Comparison of ENCODE assay signal across 8 cellular contexts in the genomic region with DNA sequence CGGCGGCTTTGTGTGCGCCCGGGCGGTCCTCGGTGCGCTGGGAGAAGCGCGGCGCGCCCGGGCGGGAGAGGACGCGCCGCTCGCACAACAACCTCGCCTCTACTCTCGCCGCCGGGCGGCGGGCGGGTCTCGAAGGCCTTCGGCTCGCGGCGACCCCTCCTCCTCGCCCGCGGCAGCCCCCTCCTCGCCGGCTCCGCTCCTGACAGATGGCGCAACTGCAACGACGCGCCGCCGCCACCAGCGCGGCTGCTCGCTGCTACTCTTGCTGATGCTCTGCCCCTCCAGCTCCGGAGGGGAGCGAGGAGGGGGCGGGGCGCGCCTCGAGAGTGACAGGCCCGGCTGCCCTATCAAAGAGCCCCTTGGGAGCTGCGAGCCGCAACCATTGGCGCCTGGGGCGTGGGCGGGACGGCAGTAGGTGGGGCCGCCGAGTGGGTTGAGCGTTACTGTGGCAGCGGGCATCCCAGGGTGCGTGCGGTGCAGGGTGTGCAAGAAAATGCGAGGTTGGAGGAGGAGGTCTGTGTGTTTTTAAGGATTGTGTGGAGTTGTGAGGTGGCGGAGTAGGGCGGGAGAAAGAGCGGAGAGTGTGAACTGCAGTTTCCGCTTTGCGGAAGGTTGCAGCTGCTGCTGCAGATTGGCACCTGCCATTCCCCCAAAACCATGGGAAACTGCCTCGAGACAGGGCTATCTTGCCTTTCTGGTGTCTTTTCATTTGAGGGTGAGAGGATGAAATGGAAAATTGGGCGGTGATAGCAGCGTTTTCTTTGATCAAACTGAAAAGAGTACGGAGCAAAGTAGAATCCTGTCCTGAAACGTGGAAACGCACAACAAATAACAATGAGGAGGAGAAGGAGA. TPM values are rescaled to one million over a fixed set of nuclear protein-coding genes. Genes with fewer than 3 reads are reported as not detected.
DNase-seq lines count a peak whose midpoint lies in the region; ATAC-seq and TF ChIP-seq lines count a peak whose summit lies in the region.

A gene (minus strand): TSS at position 275 of the 852 bp plus-strand sequence. CDS start 153,401 bp downstream, outside the sequence.

- no peaks in the 10 kb centered on the region; the same call in 1 of the 2 replicates for H3K36me3 ChIP-seq in BE2C
- H3K36me3 ChIP-seq in left lung: no peaks in the 10 kb centered on the region

- DNase-seq in BE2C (peak; percentile 99), NCI-H748 (lab: John Stamatoyannopoulos, UW; ENCODE audit: unreplicated experiment) (peak; percentile 99), left lung (peak; percentile 98)
- DNase-seq in activated CD4-positive, alpha-beta T cell treated with anti-CD3 and anti-CD28 coated beads, Interleukin-2, amount 50 U/mL, for 1 hour: peak; percentile 99
- peak; percentile 98 to 99 for DNase-seq in stimulated activated CD4-positive, alpha-beta T cell treated with anti-CD3 and anti-CD28 coated beads, Interleukin-2, amount 100 ng/mL, for 48 hours

- intact Hi-C loops in dendritic cell treated with granulocyte-macrophage colony-stimulating factor and Interleukin-4, amounts not matched to agents 40 ng/mL and 50 ng/mL, for 4 days (cut with micrococcal nuclease): loop anchor here (5.0 to 10.0 kb wide), 3 partner anchors 99 to 149 kb away; no protein-coding TSS in a partner anchor
- intact Hi-C loops in left lung (cut with DNase I): no loop called here

- peaks cover 7% of the 10 kb centered on the region for H3K36me3 Mint-ChIP-seq in dendritic cell treated with granulocyte-macrophage colony-stimulating factor and Interleukin-4, amounts not matched to agents 40 ng/mL and 50 ng/mL, for 4 days (ENCODE audit: low read depth)

- H3K27me3 ChIP-seq in BE2C: no peaks in the 10 kb centered on the region
- H3K27me3 ChIP-seq in left lung: peaks cover 0 to 51% of the 10 kb centered on the region in 2 donors

- peak within 1 kb of the TSS; percentile 69 to 78 for H3K27ac ChIP-seq in left lung

- H3K9me3 ChIP-seq in BE2C (no peaks in the 10 kb centered on the region), left lung (no peaks in the 10 kb centered on the region)

- peaks cover 6% of the 10 kb centered on the region for H3K27me3 Mint-ChIP-seq in dendritic cell treated with granulocyte-macrophage colony-stimulating factor and Interleukin-4, amounts not matched to agents 40 ng/mL and 50 ng/mL, for 4 days

- peak within 1 kb of the TSS; percentile 87 for H3K4me3 ChIP-seq in BE2C (ENCODE audit: low read depth, low read length)
- peak within 1 kb of the TSS; percentile 60 to 69 for H3K4me3 ChIP-seq in left lung

- H3K4me1 ChIP-seq in BE2C (peaks cover 9% of the 10 kb centered on the region), left lung (peaks cover 0 to 29% of the 10 kb centered on the region in 2 donors)

- TF ChIP-seq CTCF in BE2C (IDR thresholded peaks at IDR 0.05; ENCODE audit: low read depth, low read length) (peak; percentile 18; the same call in 1 of the 2 replicates), left lung (IDR thresholded peaks at IDR 0.05) (peak; percentile 34 to 64)

- peak within 1 kb of the TSS; percentile 90 for H3K4me3 Mint-ChIP-seq in dendritic cell treated with granulocyte-macrophage colony-stimulating factor and Interleukin-4, amounts not matched to agents 40 ng/mL and 50 ng/mL, for 4 days

- peaks cover 35% of the 10 kb centered on the region for H3K4me1 Mint-ChIP-seq in dendritic cell treated with granulocyte-macrophage colony-stimulating factor and Interleukin-4, amounts not matched to agents 40 ng/mL and 50 ng/mL, for 4 days (ENCODE audit: low read depth)

- H3K9me3 Mint-ChIP-seq in dendritic cell treated with granulocyte-macrophage colony-stimulating factor and Interleukin-4, amounts not matched to agents 40 ng/mL and 50 ng/mL, for 4 days: no peaks in the 10 kb centered on the region

- ATAC-seq in GM19351 (IDR thresholded peaks at IDR 0.05; ENCODE audit: unreplicated experiment) (peak; percentile 88), HG03521 (IDR thresholded peaks at IDR 0.05; ENCODE audit: unreplicated experiment) (peak; percentile 97), left lung (peak; percentile 100)

- peak within 1 kb of the TSS; percentile 64 for H3K27ac Mint-ChIP-seq in dendritic cell treated with granulocyte-macrophage colony-stimulating factor and Interleukin-4, amounts not matched to agents 40 ng/mL and 50 ng/mL, for 4 days

RNA-seq across cellular contexts. Expression of the gene that starts here (rescaled TPM):
- polyA plus RNA-seq in BE2C (2012; ENCODE audit: insufficient read depth, insufficient read length, low read depth): 221 TPM
- total RNA-seq in left lung: 10 to 100 TPM; 58.8 to 73.8 TPM

Comparison
In these comparisons a context has a peak if more than half of its experiments do, and no peak if none do; other contexts are left out.
1. Peak in every context shown above with its lines: DNase-seq, ATAC-seq, H3K4me3 ChIP-seq and H3K27ac ChIP-seq.